In genomic region chr5:132501629-132501956, GRCh38 we compare ENCODE assay signal across 14 cellular contexts. TPM values are rescaled to one million over a fixed set of nuclear protein-coding genes. Genes with fewer than 3 reads are reported as not detected.
DNase-seq lines count a peak whose midpoint lies in the region; ATAC-seq, FAIRE-seq and TF ChIP-seq lines count a peak whose summit lies in the region.
"Had no signal": no experiment of that assay in that cellular context is flagged by ENCODE, and none has a peak within 500 bp of the region (broad histone marks: within the 10 kb centered on the region; RNA-seq: fewer than 3 reads in every experiment).

No MANE protein-coding gene starts in this region.

- DNase-seq in Peyer's patch (no peak), esophagus squamous epithelium (lab: John Stamatoyannopoulos, UW) (no peak), pancreas (no peak), NOMO-1 (lab: John Stamatoyannopoulos, UW; ENCODE audit: unreplicated experiment in 2 of 2) (no peak), nucleus accumbens (lab: John Stamatoyannopoulos, UW) (no peak), GM12892 (ENCODE audit: insufficient read length) (no peak), foreskin fibroblast (no peak)
- DNase-seq: SHP77 treated with DMSO at 0.1 percent for 48 hours had no signal

- no peak for ATAC-seq in pancreas

- H3K9ac ChIP-seq in BLaER1 treated with 17β-estradiol and CSF1 and Interleukin-3, amounts not matched to agents 10 nM and 100 nM, result peak overlapping the region in 10 of 11 experiments; percentile 10 to 66 (median 43); a peak in 16 of 22 replicates

- no peak for FAIRE-seq in pancreas (lab: Jason Lieb, UNC)
- no peak for FAIRE-seq in GM12892 (lab: Jason Lieb, UNC)
- FAIRE-seq: astrocyte had no signal

- H4K20me1 ChIP-seq in BLaER1 treated with 17β-estradiol and CSF1 and Interleukin-3, amounts not matched to agents 10 nM and 100 nM, result no peaks in the 10 kb centered on the region

- peaks cover 26 to 67% (median 59%) of the 10 kb centered on the region in 10 experiments for H3K4me1 ChIP-seq in BLaER1 treated with 17β-estradiol and CSF1 and Interleukin-3, amounts not matched to agents 10 nM and 100 nM
- H3K4me1 ChIP-seq in Peyer's patch, result peaks cover 4 to 65% (median 8%) of the 10 kb centered on the region in 4 donors
- H3K4me1 ChIP-seq in esophagus squamous epithelium, result peaks cover 18 to 62% (median 23%) of the 10 kb centered on the region in 3 donors
- peaks cover 15 to 53% (median 24%) of the 10 kb centered on the region in 3 donors for H3K4me1 ChIP-seq in pancreas

- peak overlapping the region in 9 of 11 experiments; percentile 48 to 75 (median 60); a peak in 17 of 22 replicates for H3K27ac ChIP-seq in BLaER1 treated with 17β-estradiol and CSF1 and Interleukin-3, amounts not matched to agents 10 nM and 100 nM
- peak overlapping the region; percentile 68 to 99 (median 92) for H3K27ac ChIP-seq in Peyer's patch
- H3K27ac ChIP-seq in esophagus squamous epithelium, result peak overlapping the region; percentile 18 to 65 (median 55)
- peak overlapping the region; percentile 19 to 97 (median 76) for H3K27ac ChIP-seq in pancreas

- TF ChIP-seq POLR2A in Peyer's patch (IDR thresholded peaks at IDR 0.05) (no peak), esophagus squamous epithelium (IDR thresholded peaks at IDR 0.05) (no peak), GM12892 (IDR thresholded peaks at IDR 0.05; ENCODE audit: low read depth, low read length) (no peak)

- no peaks in the 10 kb centered on the region for H3K27me3 ChIP-seq in BLaER1 treated with 17β-estradiol and CSF1 and Interleukin-3, amounts not matched to agents 10 nM and 100 nM
- H3K27me3 ChIP-seq in Peyer's patch (no peaks in the 10 kb centered on the region), esophagus squamous epithelium (no peaks in the 10 kb centered on the region), pancreas (no peaks in the 10 kb centered on the region)

- WGBS in esophagus squamous epithelium, 2 donors, result 40% methylated on average over 1 of the region's 4 CpGs; no CpG with 5 or more reads in 1 of the 2 donors
- WGBS in pancreas, 2 donors, result 50% methylated on average over 4 of the region's 4 CpGs

- TF ChIP-seq CTCF in Peyer's patch (IDR thresholded peaks at IDR 0.05) (no peak), esophagus squamous epithelium (IDR thresholded peaks at IDR 0.05) (no peak), pancreas (IDR thresholded peaks at IDR 0.05) (no peak), foreskin fibroblast (IDR thresholded peaks at IDR 0.05; ENCODE audit: low read depth, low read length) (no peak)

- no peaks in the 10 kb centered on the region for H3K9me3 ChIP-seq in BLaER1 treated with 17β-estradiol and CSF1 and Interleukin-3, amounts not matched to agents 10 nM and 100 nM (replicated peaks in 1 of 11)
- H3K9me3 ChIP-seq in Peyer's patch, result no peaks in the 10 kb centered on the region
- H3K9me3 ChIP-seq in esophagus squamous epithelium, result no peaks in the 10 kb centered on the region
- H3K9me3 ChIP-seq in pancreas, result no peaks in the 10 kb centered on the region

- peak overlapping the region; percentile 50 to 93 (median 78) for H3K4me2 ChIP-seq in BLaER1 treated with 17β-estradiol and CSF1 and Interleukin-3, amounts not matched to agents 10 nM and 100 nM

- no peaks in the 10 kb centered on the region for H3K36me3 ChIP-seq in BLaER1 treated with 17β-estradiol and CSF1 and Interleukin-3, amounts not matched to agents 10 nM and 100 nM
- no peaks in the 10 kb centered on the region for H3K36me3 ChIP-seq in Peyer's patch
- H3K36me3 ChIP-seq in esophagus squamous epithelium, result no peaks in the 10 kb centered on the region
- no peaks in the 10 kb centered on the region for H3K36me3 ChIP-seq in pancreas

- intact Hi-C loops in esophagus squamous epithelium (cut with DNase I), result no loop called here
- intact Hi-C loops in pancreas (cut with DNase I), result loop anchor here in 2 of 3 donors (2.0 to 10.0 kb wide), 2 partner anchors 117 to 119 kb away; no protein-coding TSS in a partner anchor

- H3K4me3 ChIP-seq in BLaER1 treated with 17β-estradiol and CSF1 and Interleukin-3, amounts not matched to agents 10 nM and 100 nM, result no peak overlapping the region
- no peak overlapping the region for H3K4me3 ChIP-seq in Peyer's patch
- H3K4me3 ChIP-seq in esophagus squamous epithelium, result no peak overlapping the region
- H3K4me3 ChIP-seq in pancreas, result no peak overlapping the region
- H3K4me3 ChIP-seq in foreskin fibroblast (ENCODE audit: low read depth in 1 of 2, low read length in 2 of 2), result no peak overlapping the region

RNA-seq across cellular contexts. Expression of gene IRF1, which starts 11.0 kb away (rescaled TPM):
- 100 to 1,000 TPM in 3 of 4 donors, 10 to 100 TPM in 1; 92.7 to 152 (median 122) TPM for total RNA-seq in Peyer's patch
- 10 to 100 TPM in 2 of 4 donors, 1 to 10 TPM in 2; 8.3 to 52.9 (median 13.1) TPM for total RNA-seq in esophagus squamous epithelium
- total RNA-seq in pancreas, result 10 to 100 TPM in 4 of 6 donors, 1 to 10 TPM in 2; 7.0 to 28.0 (median 11.1) TPM
- polyA plus RNA-seq in pancreas, result 10 to 100 TPM in 1 of 2 donors, 1 to 10 TPM in 1; 8.5 to 30.8 TPM
- 29.9 TPM for polyA plus RNA-seq in GM12892 (2012; ENCODE audit: missing spikeins)

RNA-seq across cellular contexts. Expression of gene IL5, which starts 41.7 kb away (rescaled TPM):
- not detected for total RNA-seq in Peyer's patch
- not detected for total RNA-seq in esophagus squamous epithelium
- total RNA-seq in pancreas, result not detected
- polyA plus RNA-seq in pancreas, result not detected
- not detected for polyA plus RNA-seq in GM12892 (2012; ENCODE audit: missing spikeins)
- total RNA-seq: astrocyte, NCI-H460, progenitor cell of endocrine pancreas had no signal
- polyA plus RNA-seq: esophagus, keratinocyte had no signal

RNA-seq across cellular contexts. Expression of gene RAD50, which starts 55.2 kb away (rescaled TPM):
- total RNA-seq in Peyer's patch, result 100 to 1,000 TPM in 1 of 4 donors, 10 to 100 TPM in 3; 47.5 to 102 (median 54.3) TPM
- 10 to 100 TPM; 13.6 to 25.2 (median 20.4) TPM for total RNA-seq in esophagus squamous epithelium
- total RNA-seq in pancreas, result 10 to 100 TPM; 11.3 to 21.1 (median 17.1) TPM
- 1 to 10 TPM; 5.9 to 7.8 TPM for polyA plus RNA-seq in pancreas
- 36.9 TPM for polyA plus RNA-seq in GM12892 (2012; ENCODE audit: missing spikeins)
